11 cellular contexts compared by ENCODE assay signal in genomic region chr4:111960241-111960667, GRCh38.
DNase-seq lines count a peak whose midpoint lies in the region; ATAC-seq and TF ChIP-seq lines count a peak whose summit lies in the region.
"Had no signal": no experiment of that assay in that cellular context is flagged by ENCODE, and none has a peak within 500 bp of the region (broad histone marks: within the 10 kb centered on the region; RNA-seq: fewer than 3 reads in every experiment).

No MANE protein-coding gene starts in this region.

- no peaks in the 10 kb centered on the region for H3K27me3 Mint-ChIP-seq in natural killer cell (ENCODE audit: low read depth in 2 of 2)
- no peaks in the 10 kb centered on the region for H3K27me3 Mint-ChIP-seq in activated CD8-positive, alpha-beta T cell treated with anti-CD3 and anti-CD28 coated beads, Interleukin-2, amount 10 ng/mL, durations not matched to agents 7 days and 5 days (ENCODE audit: low read depth)

- no peak for TF ChIP-seq CTCF in A673 (conservative IDR thresholded peaks at IDR 0.05; ENCODE audit: low read depth, low read length)
- no peak for TF ChIP-seq CTCF in natural killer cell (IDR thresholded peaks at IDR 0.05)

- POLR2A ChIA-PET in A673 (lab: Charles Lee; ENCODE audit: low non-redundant PET) = no interaction called here
- POLR2A ChIA-PET in activated CD8-positive, alpha-beta T cell treated with anti-CD3 and anti-CD28 coated beads, Interleukin-2, amount 10 ng/mL, durations not matched to agents 7 days and 5 days (lab: Charles Lee) = interaction anchor here (0.6 kb wide), 1 partner anchor 26 kb away, joined by 3 read pairs; no protein-coding TSS in a partner anchor

- CTCF ChIA-PET in A673 (lab: Charles Lee) = no interaction called here
- CTCF ChIA-PET in activated CD8-positive, alpha-beta T cell treated with anti-CD3 and anti-CD28 coated beads, Interleukin-2, amount 10 ng/mL, durations not matched to agents 7 days and 5 days (lab: Charles Lee) = no interaction called here

- no peak overlapping the region for H3K4me3 ChIP-seq in A673 (ENCODE audit: low read depth, low read length, poor library complexity, severe bottlenecking)

- no peaks in the 10 kb centered on the region for H3K4me1 Mint-ChIP-seq in natural killer cell
- no peaks in the 10 kb centered on the region for H3K4me1 Mint-ChIP-seq in activated CD8-positive, alpha-beta T cell treated with anti-CD3 and anti-CD28 coated beads, Interleukin-2, amount 10 ng/mL, durations not matched to agents 7 days and 5 days (ENCODE audit: low read depth)

- no peaks in the 10 kb centered on the region for H3K4me1 ChIP-seq in A673 (ENCODE audit: insufficient read depth, low read length, poor library complexity, severe bottlenecking)

- no peaks in the 10 kb centered on the region for H3K36me3 Mint-ChIP-seq in natural killer cell
- H3K36me3 Mint-ChIP-seq in activated CD8-positive, alpha-beta T cell treated with anti-CD3 and anti-CD28 coated beads, Interleukin-2, amount 10 ng/mL, durations not matched to agents 7 days and 5 days (ENCODE audit: low read depth) = no peaks in the 10 kb centered on the region

- H3K36me3 ChIP-seq in A673 (ENCODE audit: insufficient read depth, low read length, poor library complexity, severe bottlenecking) = no peaks in the 10 kb centered on the region

- H3K27ac ChIP-seq in A673 (ENCODE audit: low read depth, low read length, poor library complexity, severe bottlenecking) = no peak overlapping the region
- H3K27ac ChIP-seq: C4-2B had no signal

- peak; percentile 92 for ATAC-seq in HG02970 (IDR thresholded peaks at IDR 0.05; ENCODE audit: low FRiP score, unreplicated experiment)
- no peak for ATAC-seq in natural killer cell
- ATAC-seq in activated CD8-positive, alpha-beta T cell treated with anti-CD3 and anti-CD28 coated beads, Interleukin-2, amount 10 ng/mL, durations not matched to agents 7 days and 5 days = no peak
- ATAC-seq: activated T-cell treated with anti-CD3 and anti-CD28 coated beads, Interleukin-2, amount 50 U/mL, for 72 hours had no signal

- peak; percentile 27 for DNase-seq in A673 (ENCODE audit: low spot score)
- DNase-seq in GM19238 (ENCODE audit: insufficient read length, low spot score) = peak; percentile 10
- peak; percentile 6 for DNase-seq in RKO (ENCODE audit: low spot score)
- no peak for DNase-seq in activated CD8-positive, alpha-beta memory T cell treated with anti-CD3 and anti-CD28 coated beads for 24 hours
- no peak for DNase-seq in activated CD4-positive, alpha-beta T cell treated with anti-CD3 and anti-CD28 coated beads, Interleukin-2, amount 50 U/mL, for 4 hours
- DNase-seq in natural killer cell = no peak
- DNase-seq in activated CD8-positive, alpha-beta T cell treated with anti-CD3 and anti-CD28 coated beads, Interleukin-2, amount 10 ng/mL, durations not matched to agents 7 days and 5 days = no peak
- DNase-seq: activated T-cell treated with anti-CD3 and anti-CD28 coated beads, Interleukin-2, amount 50 U/mL, for 72 hours; NCI-H187 had no signal

- no peaks in the 10 kb centered on the region for H3K9me3 ChIP-seq in A673 (ENCODE audit: low read depth, low read length, poor library complexity, severe bottlenecking)

- no peak overlapping the region for H3K4me3 Mint-ChIP-seq in natural killer cell
- H3K4me3 Mint-ChIP-seq in activated CD8-positive, alpha-beta T cell treated with anti-CD3 and anti-CD28 coated beads, Interleukin-2, amount 10 ng/mL, durations not matched to agents 7 days and 5 days = no peak overlapping the region
- H3K4me3 Mint-ChIP-seq: activated T-cell treated with anti-CD3 and anti-CD28 coated beads, Interleukin-2, amount 50 U/mL, for 72 hours had no signal

- intact Hi-C loops in A673 (cut with micrococcal nuclease; ENCODE audit: unreplicated experiment) = no loop called here
- intact Hi-C loops in natural killer cell (cut with micrococcal nuclease) = no loop called here

- peaks cover 0 to under 1% of the 10 kb centered on the region in 2 donors for H3K9me3 Mint-ChIP-seq in natural killer cell
- H3K9me3 Mint-ChIP-seq in activated CD8-positive, alpha-beta T cell treated with anti-CD3 and anti-CD28 coated beads, Interleukin-2, amount 10 ng/mL, durations not matched to agents 7 days and 5 days (ENCODE audit: insufficient read depth) = no peaks in the 10 kb centered on the region
- H3K9me3 Mint-ChIP-seq: activated T-cell treated with anti-CD3 and anti-CD28 coated beads, Interleukin-2, amount 50 U/mL, for 72 hours had no signal

- no TSS peak for BruUV-seq in A673 (replicated peaks; lab: Mats Ljungman, UMichigan)

- no peak overlapping the region for H3K27ac Mint-ChIP-seq in natural killer cell
- no peak overlapping the region for H3K27ac Mint-ChIP-seq in activated CD8-positive, alpha-beta T cell treated with anti-CD3 and anti-CD28 coated beads, Interleukin-2, amount 10 ng/mL, durations not matched to agents 7 days and 5 days
- H3K27ac Mint-ChIP-seq: activated T-cell treated with anti-CD3 and anti-CD28 coated beads, Interleukin-2, amount 50 U/mL, for 72 hours had no signal

- no peaks in the 10 kb centered on the region for H3K27me3 ChIP-seq in A673 (replicated peaks; ENCODE audit: insufficient read depth, low read depth, low read length, poor library complexity)

Comparison
In these comparisons a context has a peak if more than half of its experiments do, and no peak if none do; other contexts are left out.
1. DNase-seq: peak in A673 (single experiment), GM19238 (single experiment) and RKO (single experiment); none in activated CD8-positive, alpha-beta memory T cell treated with anti-CD3 and anti-CD28 coated beads for 24 hours (single experiment), activated CD4-positive, alpha-beta T cell treated with anti-CD3 and anti-CD28 coated beads, Interleukin-2, amount 50 U/mL, for 4 hours (0 of 2), natural killer cell (single experiment) and activated CD8-positive, alpha-beta T cell treated with anti-CD3 and anti-CD28 coated beads, Interleukin-2, amount 10 ng/mL, durations not matched to agents 7 days and 5 days (single experiment).